Comparison of ENCODE assay signal across 20 cellular contexts in the genomic region with DNA sequence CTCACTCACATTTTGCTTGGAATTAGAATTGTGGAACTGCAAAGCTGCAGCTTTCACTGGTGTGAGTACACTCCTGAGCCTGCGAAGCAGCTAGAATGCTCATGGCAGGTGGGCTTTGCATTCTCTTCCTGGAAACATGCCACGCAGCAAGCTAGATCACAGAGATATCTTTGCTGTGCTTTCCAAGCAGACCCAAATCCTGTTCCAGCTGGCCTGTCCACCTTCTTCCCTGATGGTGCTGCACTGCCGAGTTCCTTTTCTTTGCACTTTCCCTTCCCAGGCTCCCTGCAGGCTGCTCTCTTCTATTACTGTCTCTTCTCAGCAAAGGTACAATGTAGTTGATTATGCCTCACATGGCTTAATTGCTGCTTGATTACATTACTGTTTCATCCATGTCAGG.
DNase-seq lines count a peak whose midpoint lies in the region; ATAC-seq and TF ChIP-seq lines count a peak whose summit lies in the region.
"Had no signal": no experiment of that assay in that cellular context is flagged by ENCODE, and none has a peak within 500 bp of the region (broad histone marks: within the 10 kb centered on the region; RNA-seq: fewer than 3 reads in every experiment).

No MANE protein-coding gene starts in this region.

- TF ChIP-seq CTCF in HEK293 (tag by site-specific recombination; IDR thresholded peaks at IDR 0.05) (no peak), brain (conservative IDR thresholded peaks at IDR 0.05) (no peak), nephron (IDR thresholded peaks at IDR 0.05; ENCODE audit: unreplicated experiment in 3 of 3) (no peak)

- H3K9me3 ChIP-seq in HEK293 (ENCODE audit: control insufficient read depth, insufficient read depth, low read depth, low read length): no peaks in the 10 kb centered on the region
- H3K9me3 ChIP-seq: BLaER1, Peyer's patch had no signal

- no peaks in the 10 kb centered on the region for H3K36me3 Mint-ChIP-seq in brain
- H3K36me3 Mint-ChIP-seq in nephron (ENCODE audit: low read depth): no peaks in the 10 kb centered on the region

- peaks cover 30% of the 10 kb centered on the region for H3K4me1 Mint-ChIP-seq in brain
- peaks cover 47% of the 10 kb centered on the region for H3K4me1 Mint-ChIP-seq in nephron
- H3K4me1 Mint-ChIP-seq in stimulated activated naive CD8-positive, alpha-beta T cell treated with anti-CD3 and anti-CD28 coated beads, Interleukin-15, amount 100 ng/mL, for 72 hours: no peaks in the 10 kb centered on the region
- H3K4me1 Mint-ChIP-seq: GM23338 had no signal

- POLR2A ChIA-PET in HEK293 (lab: Yijun Ruan, JAX): no interaction called here

- H3K36me3 ChIP-seq in HEK293 (ENCODE audit: control insufficient read depth in 2 of 2, insufficient read depth in 1 of 2, low read length in 2 of 2): no peaks in the 10 kb centered on the region
- H3K36me3 ChIP-seq: BLaER1, Peyer's patch had no signal

- peaks cover 5% of the 10 kb centered on the region; the same call in 1 of the 2 replicates for H3K4me1 ChIP-seq in HEK293 (ENCODE audit: control insufficient read depth, insufficient read depth, low read length)
- H3K4me1 ChIP-seq: BLaER1, Peyer's patch had no signal

- H3K27ac Mint-ChIP-seq in brain (peak overlapping the region in 4 of 5 experiments; percentile 10 to 71 (median 58)), nephron (peak overlapping the region; percentile 92 to 94 (median 92))
- H3K27ac Mint-ChIP-seq in stimulated activated naive CD8-positive, alpha-beta T cell treated with anti-CD3 and anti-CD28 coated beads, Interleukin-15, amount 100 ng/mL, for 72 hours: no peak overlapping the region
- H3K27ac Mint-ChIP-seq: GM23338, HFFc6 had no signal

- H3K9me3 Mint-ChIP-seq in brain: peaks cover 0 to 9% (median 3%) of the 10 kb centered on the region in 5 experiments
- peaks cover 11% of the 10 kb centered on the region for H3K9me3 Mint-ChIP-seq in nephron
- no peaks in the 10 kb centered on the region for H3K9me3 Mint-ChIP-seq in stimulated activated naive CD8-positive, alpha-beta T cell treated with anti-CD3 and anti-CD28 coated beads, Interleukin-15, amount 100 ng/mL, for 72 hours
- H3K9me3 Mint-ChIP-seq: GM23338, HFFc6 had no signal

- DNase-seq in DMS 273 (lab: John Stamatoyannopoulos, UW; ENCODE audit: unreplicated experiment) (peak; percentile 44), DMS 273 treated with DMSO at 0.1 percent for 48 hours (lab: John Stamatoyannopoulos, UW) (no peak), SKM-1 (lab: John Stamatoyannopoulos, UW; ENCODE audit: unreplicated experiment) (no peak)
- no peak for DNase-seq in stimulated activated CD4-positive, alpha-beta T cell treated with anti-CD3 and anti-CD28 coated beads, Interleukin-12 subunit alpha, Interleukin-12 subunit beta, amount 100 ng/mL, for 4 hours
- no peak for DNase-seq in stimulated activated naive CD8-positive, alpha-beta T cell treated with anti-CD3 and anti-CD28 coated beads, Interleukin-15, amount 100 ng/mL, for 72 hours
- DNase-seq: HFFc6, KG1, NCI-H1048, NCI-H187, NCI-H2171, NCI-H446 treated with DMSO at 0.1 percent for 48 hours, NCI-H774, Peyer's patch, SHP77 treated with DMSO at 0.1 percent for 48 hours had no signal

- no peak overlapping the region for H3K4me3 ChIP-seq in HEK293 (ENCODE audit: low read depth, low read length)
- H3K4me3 ChIP-seq: BLaER1, GM23338, Peyer's patch had no signal

- no peak for ATAC-seq in stimulated activated naive CD8-positive, alpha-beta T cell treated with anti-CD3 and anti-CD28 coated beads, Interleukin-15, amount 100 ng/mL, for 72 hours
- ATAC-seq: GM23338 had no signal

- H3K4me3 Mint-ChIP-seq in brain: peak overlapping the region in 1 of 5 experiments; percentile 37
- peak overlapping the region; percentile 19 to 49 (median 27) for H3K4me3 Mint-ChIP-seq in nephron
- H3K4me3 Mint-ChIP-seq in stimulated activated naive CD8-positive, alpha-beta T cell treated with anti-CD3 and anti-CD28 coated beads, Interleukin-15, amount 100 ng/mL, for 72 hours: no peak overlapping the region
- H3K4me3 Mint-ChIP-seq: GM23338, HFFc6 had no signal

- H3K27ac ChIP-seq in HEK293 (ENCODE audit: extremely low read depth, low read depth, low read length): no peak overlapping the region
- H3K27ac ChIP-seq: 22Rv1, BLaER1, Peyer's patch had no signal

- CTCF ChIA-PET in HEK293 (lab: Yijun Ruan, JAX): no interaction called here

- H3K27me3 Mint-ChIP-seq in brain (no peaks in the 10 kb centered on the region), nephron (ENCODE audit: low read depth) (peaks cover 3% of the 10 kb centered on the region)
- no peaks in the 10 kb centered on the region for H3K27me3 Mint-ChIP-seq in stimulated activated naive CD8-positive, alpha-beta T cell treated with anti-CD3 and anti-CD28 coated beads, Interleukin-15, amount 100 ng/mL, for 72 hours

TF ChIP-seq in HEK293, 187 proteins besides CTCF, POLR2A, EP300 and RAD21:
- TF ChIP-seq PRDM1 (tag by site-specific recombination; IDR thresholded peaks at IDR 0.05): 0 out of 2 replicates have a peak, but pooled peaks have one; percentile 16
- TF ChIP-seq ZNF654 (tag by site-specific recombination; IDR thresholded peaks at IDR 0.05; ENCODE audit: low read depth): no peak

Comparison
In these comparisons a context has a peak if more than half of its experiments do, and no peak if none do; other contexts are left out.
1. H3K27ac Mint-ChIP-seq: peak in brain (4 of 5) and nephron (3 of 3); none in stimulated activated naive CD8-positive, alpha-beta T cell treated with anti-CD3 and anti-CD28 coated beads, Interleukin-15, amount 100 ng/mL, for 72 hours (0 of 2).
2. H3K4me3 Mint-ChIP-seq: peak in nephron (3 of 3); none in stimulated activated naive CD8-positive, alpha-beta T cell treated with anti-CD3 and anti-CD28 coated beads, Interleukin-15, amount 100 ng/mL, for 72 hours (0 of 2).